ENCODE assay signal across 12 cellular contexts in genomic region chr12:46963977-46964376, GRCh38.
DNase-seq lines count a peak whose midpoint lies in the region; ATAC-seq, FAIRE-seq and TF ChIP-seq lines count a peak whose summit lies in the region.
"Had no signal": no experiment of that assay in that cellular context is flagged by ENCODE, and none has a peak within 500 bp of the region (broad histone marks: within the 10 kb centered on the region; RNA-seq: fewer than 3 reads in every experiment).

No MANE protein-coding gene starts in this region.

- no peak for TF ChIP-seq POLR2A in Peyer's patch (IDR thresholded peaks at IDR 0.05)

- H3K36me3 ChIP-seq in mammary epithelial cell (ENCODE audit: insufficient read depth, low read length) (no peaks in the 10 kb centered on the region), hepatocyte (replicated peaks; ENCODE audit: insufficient read depth, low read depth) (no peaks in the 10 kb centered on the region), smooth muscle cell (ENCODE audit: low read depth) (no peaks in the 10 kb centered on the region), Peyer's patch (no peaks in the 10 kb centered on the region)

- peaks cover 27% of the 10 kb centered on the region for H3K27me3 Mint-ChIP-seq in activated CD8-positive, alpha-beta memory T cell treated with anti-CD3 and anti-CD28 coated beads, Interleukin-2, amount 10 ng/mL, durations not matched to agents 7 days and 5 days

- CTCF ChIA-PET in mammary epithelial cell (lab: Charles Lee; ENCODE audit: low non-redundant PET), result no interaction called here
- CTCF ChIA-PET in activated CD8-positive, alpha-beta memory T cell treated with anti-CD3 and anti-CD28 coated beads, Interleukin-2, amount 10 ng/mL, durations not matched to agents 7 days and 5 days (lab: Charles Lee), result no interaction called here

- H3K27ac ChIP-seq in mammary epithelial cell (ENCODE audit: insufficient read depth, low read depth, low read length) (peak overlapping the region; percentile 90), hepatocyte (peak overlapping the region; percentile 0), smooth muscle cell (ENCODE audit: low read depth) (peak overlapping the region; percentile 57), Peyer's patch (no peak overlapping the region)

- no peaks in the 10 kb centered on the region for H3K27me3 ChIP-seq in mammary epithelial cell (ENCODE audit: insufficient read depth, low read length)
- no peaks in the 10 kb centered on the region for H3K27me3 ChIP-seq in hepatocyte
- H3K27me3 ChIP-seq in smooth muscle cell (ENCODE audit: low read depth), result no peaks in the 10 kb centered on the region
- no peaks in the 10 kb centered on the region for H3K27me3 ChIP-seq in Peyer's patch

- H3F3A ChIP-seq in smooth muscle cell (ENCODE audit: low read depth), result no peaks in the 10 kb centered on the region

- H2AFZ ChIP-seq in mammary epithelial cell (ENCODE audit: low read depth, low read length), result peak overlapping the region; percentile 77
- no peak overlapping the region for H2AFZ ChIP-seq in hepatocyte
- H2AFZ ChIP-seq in smooth muscle cell (ENCODE audit: low read depth), result no peak overlapping the region

- no peak overlapping the region for H3K27ac Mint-ChIP-seq in activated CD8-positive, alpha-beta memory T cell treated with anti-CD3 and anti-CD28 coated beads, Interleukin-2, amount 10 ng/mL, durations not matched to agents 7 days and 5 days

- H4K20me1 ChIP-seq in mammary epithelial cell (ENCODE audit: insufficient read depth, low read length) (no peaks in the 10 kb centered on the region), hepatocyte (ENCODE audit: insufficient read depth, poor library complexity, severe bottlenecking) (no peaks in the 10 kb centered on the region), smooth muscle cell (ENCODE audit: low read depth) (no peaks in the 10 kb centered on the region)

- 0% methylated on average over 3 of the region's 3 CpGs for WGBS in mammary epithelial cell (ENCODE audit: low coverage, missing lambda C conversion rate)
- 41% methylated on average over 3 of the region's 3 CpGs for WGBS in hepatocyte (ENCODE audit: low lambda C conversion rate, missing lambda C conversion rate)
- WGBS in smooth muscle cell (ENCODE audit: low lambda C conversion rate), result 71% methylated on average over 3 of the region's 3 CpGs

- BruUV-seq in mammary epithelial cell (replicated peaks; lab: Mats Ljungman, UMichigan), result no TSS peak

- H3K4me3 ChIP-seq in mammary epithelial cell (replicated peaks in 1 of 3; ENCODE audit: insufficient read depth in 1 of 3, low read depth in 2 of 3, low read length in 3 of 3), result peak overlapping the region in 1 of 3 experiments; percentile 13
- no peak overlapping the region for H3K4me3 ChIP-seq in hepatocyte
- no peak overlapping the region for H3K4me3 ChIP-seq in smooth muscle cell
- H3K4me3 ChIP-seq in Peyer's patch, result no peak overlapping the region

- ATAC-seq in activated CD8-positive, alpha-beta memory T cell treated with anti-CD3 and anti-CD28 coated beads, Interleukin-2, amount 10 ng/mL, durations not matched to agents 7 days and 5 days, result no peak
- ATAC-seq in GM21526 (IDR thresholded peaks at IDR 0.05; ENCODE audit: low FRiP score, unreplicated experiment), result no peak

- no peaks in the 10 kb centered on the region for H3K9me2 ChIP-seq in hepatocyte (replicated peaks; ENCODE audit: insufficient read depth)

- H3K9ac ChIP-seq in mammary epithelial cell (ENCODE audit: insufficient read depth, low read length) (no peak overlapping the region), smooth muscle cell (ENCODE audit: low read depth) (no peak overlapping the region)

- H3K4me1 ChIP-seq in mammary epithelial cell (ENCODE audit: insufficient read depth, low read length) (peaks cover 34% of the 10 kb centered on the region), hepatocyte (ENCODE audit: insufficient read depth) (peaks cover 4% of the 10 kb centered on the region), smooth muscle cell (ENCODE audit: low read depth) (peaks cover 33% of the 10 kb centered on the region), Peyer's patch (no peaks in the 10 kb centered on the region)

- no peaks in the 10 kb centered on the region for H3K9me3 ChIP-seq in mammary epithelial cell (replicated peaks; ENCODE audit: insufficient read depth, low read length)
- H3K9me3 ChIP-seq in hepatocyte (ENCODE audit: low read depth), result no peaks in the 10 kb centered on the region
- no peaks in the 10 kb centered on the region for H3K9me3 ChIP-seq in smooth muscle cell (replicated peaks; ENCODE audit: low read depth)
- H3K9me3 ChIP-seq in Peyer's patch, result no peaks in the 10 kb centered on the region

- peak; percentile 67 for FAIRE-seq in HTR-8/SVneo (lab: Jason Lieb, UNC)

- H3K4me2 ChIP-seq in mammary epithelial cell (ENCODE audit: insufficient read depth, low read depth, low read length), result peak overlapping the region; percentile 78
- peak overlapping the region; percentile 42 for H3K4me2 ChIP-seq in hepatocyte
- H3K4me2 ChIP-seq in smooth muscle cell, result peak overlapping the region; percentile 65

- intact Hi-C loops in mammary epithelial cell (cut with micrococcal nuclease), result loop anchor here (1.0 to 2.0 kb wide), 2 partner anchors 20 to 57 kb away; no protein-coding TSS in a partner anchor

- H3K9me3 Mint-ChIP-seq in activated CD8-positive, alpha-beta memory T cell treated with anti-CD3 and anti-CD28 coated beads, Interleukin-2, amount 10 ng/mL, durations not matched to agents 7 days and 5 days (ENCODE audit: low read depth), result no peaks in the 10 kb centered on the region

- no peaks in the 10 kb centered on the region for H3K4me1 Mint-ChIP-seq in activated CD8-positive, alpha-beta memory T cell treated with anti-CD3 and anti-CD28 coated beads, Interleukin-2, amount 10 ng/mL, durations not matched to agents 7 days and 5 days

- in situ Hi-C loops in mammary epithelial cell (cut with MboI; ENCODE audit: low sequenced_read_pairs in 2 of 2), result no loop called here

- H3K79me2 ChIP-seq in mammary epithelial cell (ENCODE audit: insufficient read depth, low read length), result no peaks in the 10 kb centered on the region
- no peaks in the 10 kb centered on the region for H3K79me2 ChIP-seq in hepatocyte
- no peaks in the 10 kb centered on the region for H3K79me2 ChIP-seq in smooth muscle cell (ENCODE audit: low read depth)

- no peaks in the 10 kb centered on the region for H3K36me3 Mint-ChIP-seq in activated CD8-positive, alpha-beta memory T cell treated with anti-CD3 and anti-CD28 coated beads, Interleukin-2, amount 10 ng/mL, durations not matched to agents 7 days and 5 days

- TF ChIP-seq CTCF in mammary epithelial cell (conservative IDR thresholded peaks at IDR 0.05 in 1 of 2, IDR thresholded peaks at IDR 0.05 in 1 of 2; ENCODE audit: extremely low read depth in 1 of 2, insufficient read depth in 1 of 2, low read depth in 1 of 2, low read length in 2 of 2), result no peak
- no peak for TF ChIP-seq CTCF in hepatocyte (IDR thresholded peaks at IDR 0.05; ENCODE audit: poor library complexity)
- TF ChIP-seq CTCF in smooth muscle cell (IDR thresholded peaks at IDR 0.05; ENCODE audit: borderline replicate concordance, insufficient read depth, poor library complexity, severe bottlenecking), result no peak
- no peak for TF ChIP-seq CTCF in Peyer's patch (IDR thresholded peaks at IDR 0.05)

- DNase-seq in HTR-8/SVneo (ENCODE audit: insufficient read length, low spot score) (peak; percentile 48), mammary epithelial cell (peak; percentile 81), hepatocyte (ENCODE audit: low spot score) (no peak), smooth muscle cell (lab: John Stamatoyannopoulos, UW; ENCODE audit: unreplicated experiment) (no peak), Peyer's patch (no peak)
- DNase-seq in activated CD8-positive, alpha-beta memory T cell treated with anti-CD3 and anti-CD28 coated beads, Interleukin-2, amount 10 ng/mL, durations not matched to agents 7 days and 5 days, result no peak
- DNase-seq in activated T-cell treated with anti-CD3 and anti-CD28 coated beads, Interleukin-2, amount 50 U/mL, for 48 hours, result no peak
- DNase-seq: activated CD4-positive, CD25-positive, alpha-beta regulatory T cell; activated naive CD4-positive, alpha-beta T cell treated with anti-CD3 and anti-CD28 coated beads, Interleukin-2, amount 50 U/mL, for 16 hours; glutamatergic neuron; Kasumi-1 had no signal

- dilution Hi-C loops in mammary epithelial cell (cut with HindIII; ENCODE audit: low sequenced_read_pairs), result no loop called here

- H3K4me3 Mint-ChIP-seq in activated CD8-positive, alpha-beta memory T cell treated with anti-CD3 and anti-CD28 coated beads, Interleukin-2, amount 10 ng/mL, durations not matched to agents 7 days and 5 days, result no peak overlapping the region

Comparison
In these comparisons a context has a peak if more than half of its experiments do, and no peak if none do; other contexts are left out.
1. DNase-seq: peak in HTR-8/SVneo (single experiment) and mammary epithelial cell (single experiment); none in hepatocyte (single experiment), smooth muscle cell (single experiment), activated CD8-positive, alpha-beta memory T cell treated with anti-CD3 and anti-CD28 coated beads, Interleukin-2, amount 10 ng/mL, durations not matched to agents 7 days and 5 days (single experiment), Peyer's patch (0 of 3) and activated T-cell treated with anti-CD3 and anti-CD28 coated beads, Interleukin-2, amount 50 U/mL, for 48 hours (0 of 2).
2. H3K27ac ChIP-seq: peak in mammary epithelial cell (single experiment), hepatocyte (single experiment) and smooth muscle cell (single experiment); none in Peyer's patch (0 of 4).
3. Peak in every context shown above with its lines, with median percentiles within 50 percentile points of each other: H3K4me2 ChIP-seq.